In the genomic region with DNA sequence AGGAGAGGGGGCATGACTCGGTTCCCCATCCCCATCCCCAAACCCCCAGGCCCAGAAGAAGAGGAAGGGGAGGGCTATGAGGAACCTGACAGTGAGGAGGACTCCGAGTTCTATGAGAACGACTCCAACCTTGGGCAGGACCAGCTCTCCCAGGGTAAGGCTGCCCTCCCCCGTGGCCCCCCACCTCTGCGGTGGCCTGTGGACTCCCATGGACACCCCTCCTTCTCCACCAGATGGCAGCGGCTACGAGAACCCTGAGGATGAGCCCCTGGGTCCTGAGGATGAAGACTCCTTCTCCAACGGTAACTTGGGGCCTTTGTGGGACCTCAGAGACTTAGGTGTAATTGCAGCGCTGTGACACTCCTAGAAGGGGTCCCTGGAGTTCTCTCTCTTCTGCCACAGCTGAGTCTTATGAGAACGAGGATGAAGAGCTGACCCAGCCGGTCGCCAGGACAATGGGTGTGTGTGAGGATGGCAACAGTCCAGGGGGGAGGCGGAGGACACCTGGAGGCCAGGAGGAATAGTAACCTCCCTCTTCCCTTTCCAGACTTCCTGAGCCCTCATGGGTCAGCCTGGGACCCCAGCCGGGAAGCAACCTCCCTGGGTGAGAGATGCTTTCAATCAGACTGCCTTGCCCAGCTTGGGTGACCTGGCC, we compare ENCODE assay signal across 2 cellular contexts.
TF ChIP-seq lines count a peak whose summit lies in the region.

No MANE protein-coding gene starts in this region.

TF ChIP-seq in GM23338, 12 proteins besides CTCF, POLR2A, EP300 and RAD21:
- no peak for TF ChIP-seq ZNF114 (CRISPR knock-in tag; IDR thresholded peaks at IDR 0.05)
- no peak for TF ChIP-seq STAT1 (IDR thresholded peaks at IDR 0.05; ENCODE audit: unreplicated experiment)
TF ChIP-seq in GM23338: peak in this region for 0.

TF ChIP-seq in K562, 482 proteins besides CTCF, POLR2A, EP300 and RAD21:
- TF ChIP-seq, protein P1, sequence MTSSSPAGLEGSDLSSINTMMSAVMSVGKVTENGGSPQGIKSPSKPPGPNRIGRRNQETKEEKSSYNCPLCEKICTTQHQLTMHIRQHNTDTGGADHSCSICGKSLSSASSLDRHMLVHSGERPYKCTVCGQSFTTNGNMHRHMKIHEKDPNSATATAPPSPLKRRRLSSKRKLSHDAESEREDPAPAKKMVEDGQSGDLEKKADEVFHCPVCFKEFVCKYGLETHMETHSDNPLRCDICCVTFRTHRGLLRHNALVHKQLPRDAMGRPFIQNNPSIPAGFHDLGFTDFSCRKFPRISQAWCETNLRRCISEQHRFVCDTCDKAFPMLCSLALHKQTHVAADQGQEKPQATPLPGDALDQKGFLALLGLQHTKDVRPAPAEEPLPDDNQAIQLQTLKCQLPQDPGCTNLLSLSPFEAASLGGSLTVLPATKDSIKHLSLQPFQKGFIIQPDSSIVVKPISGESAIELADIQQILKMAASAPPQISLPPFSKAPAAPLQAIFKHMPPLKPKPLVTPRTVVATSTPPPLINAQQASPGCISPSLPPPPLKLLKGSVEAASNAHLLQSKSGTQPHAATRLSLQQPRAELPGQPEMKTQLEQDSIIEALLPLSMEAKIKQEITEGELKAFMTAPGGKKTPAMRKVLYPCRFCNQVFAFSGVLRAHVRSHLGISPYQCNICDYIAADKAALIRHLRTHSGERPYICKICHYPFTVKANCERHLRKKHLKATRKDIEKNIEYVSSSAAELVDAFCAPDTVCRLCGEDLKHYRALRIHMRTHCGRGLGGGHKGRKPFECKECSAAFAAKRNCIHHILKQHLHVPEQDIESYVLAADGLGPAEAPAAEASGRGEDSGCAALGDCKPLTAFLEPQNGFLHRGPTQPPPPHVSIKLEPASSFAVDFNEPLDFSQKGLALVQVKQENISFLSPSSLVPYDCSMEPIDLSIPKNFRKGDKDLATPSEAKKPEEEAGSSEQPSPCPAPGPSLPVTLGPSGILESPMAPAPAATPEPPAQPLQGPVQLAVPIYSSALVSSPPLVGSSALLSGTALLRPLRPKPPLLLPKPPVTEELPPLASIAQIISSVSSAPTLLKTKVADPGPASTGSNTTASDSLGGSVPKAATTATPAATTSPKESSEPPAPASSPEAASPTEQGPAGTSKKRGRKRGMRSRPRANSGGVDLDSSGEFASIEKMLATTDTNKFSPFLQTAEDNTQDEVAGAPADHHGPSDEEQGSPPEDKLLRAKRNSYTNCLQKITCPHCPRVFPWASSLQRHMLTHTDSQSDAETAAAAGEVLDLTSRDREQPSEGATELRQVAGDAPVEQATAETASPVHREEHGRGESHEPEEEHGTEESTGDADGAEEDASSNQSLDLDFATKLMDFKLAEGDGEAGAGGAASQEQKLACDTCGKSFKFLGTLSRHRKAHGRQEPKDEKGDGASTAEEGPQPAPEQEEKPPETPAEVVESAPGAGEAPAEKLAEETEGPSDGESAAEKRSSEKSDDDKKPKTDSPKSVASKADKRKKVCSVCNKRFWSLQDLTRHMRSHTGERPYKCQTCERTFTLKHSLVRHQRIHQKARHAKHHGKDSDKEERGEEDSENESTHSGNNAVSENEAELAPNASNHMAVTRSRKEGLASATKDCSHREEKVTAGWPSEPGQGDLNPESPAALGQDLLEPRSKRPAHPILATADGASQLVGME (CRISPR knock-in tag; IDR thresholded peaks at IDR 0.05) = 0 out of 2 replicates have a peak, but pooled peaks have one; percentile 10
- no peak for TF ChIP-seq ZNF586 (CRISPR knock-in tag; conservative IDR thresholded peaks at IDR 0.05)
